ENCODE assay signal across 12 cellular contexts in the genomic region with DNA sequence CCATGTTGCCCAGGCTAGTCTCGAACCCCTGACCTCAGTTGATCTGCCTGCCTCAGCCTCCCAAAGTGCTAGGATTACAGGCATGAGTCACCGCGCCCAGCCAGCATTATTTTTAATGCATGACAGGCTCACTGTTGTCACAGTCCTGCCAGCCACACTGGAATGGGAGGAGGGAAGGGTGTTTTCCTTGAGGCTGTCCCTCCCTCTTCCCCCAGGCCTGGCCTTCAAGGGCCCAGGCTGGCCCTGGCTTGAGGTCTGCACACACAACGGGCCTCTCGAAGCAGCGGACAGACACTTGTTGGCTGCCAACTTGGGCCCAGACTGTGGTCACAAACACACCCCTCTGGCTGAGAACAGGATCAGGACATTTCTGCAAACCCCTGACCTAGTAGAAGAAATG. TPM values are rescaled to one million over a fixed set of nuclear protein-coding genes. Genes with fewer than 3 reads are reported as not detected.
DNase-seq lines count a peak whose midpoint lies in the region; TF ChIP-seq lines count a peak whose summit lies in the region.
"Had no signal": no experiment of that assay in that cellular context is flagged by ENCODE, and none has a peak within 500 bp of the region (broad histone marks: within the 10 kb centered on the region; RNA-seq: fewer than 3 reads in every experiment).

No MANE protein-coding gene starts in this region.

- H3K36me3 ChIP-seq in stomach = peaks cover 4 to 18% (median 11%) of the 10 kb centered on the region in 4 donors
- H3K36me3 ChIP-seq in spleen = peaks cover 0 to 6% (median 0%) of the 10 kb centered on the region in 6 donors

- H3K9me3 ChIP-seq in stomach (no peaks in the 10 kb centered on the region), spleen (no peaks in the 10 kb centered on the region)
- H3K9me3 ChIP-seq: BLaER1 treated with 17β-estradiol and CSF1 and Interleukin-3, amounts not matched to agents 10 nM and 100 nM had no signal

- H3K27ac ChIP-seq in caudate nucleus (ENCODE audit: low read depth, low read length) = peak overlapping the region; percentile 68
- peak overlapping the region; percentile 17 to 67 (median 43) for H3K27ac ChIP-seq in stomach
- no peak overlapping the region for H3K27ac ChIP-seq in spleen

- WGBS in stomach, 5 donors = 26 to 55% (median 43%) methylated on average over 5 to 6 of the region's 6 CpGs
- WGBS in spleen, 5 donors = 84 to 97% (median 91%) methylated on average over 5 to 6 of the region's 6 CpGs

- DNase-seq in ELF-1 (ENCODE audit: low read depth, low spot score) (peak; percentile 27), caudate nucleus (lab: John Stamatoyannopoulos, UW) (peak in 39 of 61 donors; percentile 12 to 83 (median 42)), hippocampal formation (lab: John Stamatoyannopoulos, UW) (peak; percentile 29 to 45), stomach (peak; percentile 59), NCI-H526 treated with DMSO at 0.1 percent for 48 hours (lab: John Stamatoyannopoulos, UW) (no peak), spleen (no peak), NCI-H1694 treated with DMSO at 0.1 percent for 48 hours (lab: John Stamatoyannopoulos, UW) (no peak)
- no peak for DNase-seq in effector CD4-positive, alpha-beta T cell
- DNase-seq: endodermal cell, GDM1, RPMI8226 had no signal

- no peak overlapping the region for H3K4me3 ChIP-seq in stomach
- no peak overlapping the region for H3K4me3 ChIP-seq in spleen
- H3K4me3 ChIP-seq: BLaER1 treated with 17β-estradiol and CSF1 and Interleukin-3, amounts not matched to agents 10 nM and 100 nM had no signal

- H3K4me1 ChIP-seq in stomach (peaks cover 6 to 36% (median 20%) of the 10 kb centered on the region in 4 donors), spleen (no peaks in the 10 kb centered on the region)

- no peak for TF ChIP-seq EP300 in stomach (IDR thresholded peaks at IDR 0.05)

- H3K27me3 ChIP-seq in stomach = no peaks in the 10 kb centered on the region
- H3K27me3 ChIP-seq in spleen (replicated peaks in 1 of 7) = no peaks in the 10 kb centered on the region
- H3K27me3 ChIP-seq: BLaER1 treated with 17β-estradiol and CSF1 and Interleukin-3, amounts not matched to agents 10 nM and 100 nM had no signal

- TF ChIP-seq POLR2A in stomach (IDR thresholded peaks at IDR 0.05) (no peak), spleen (IDR thresholded peaks at IDR 0.05) (no peak)

- TF ChIP-seq CTCF in stomach (IDR thresholded peaks at IDR 0.05) (no peak), spleen (IDR thresholded peaks at IDR 0.05 in 8 of 11, conservative IDR thresholded peaks at IDR 0.05 in 3 of 11) (no peak)

- intact Hi-C loops in stomach (cut with DNase I; ENCODE audit: low total_unique reads) (no loop called here), spleen (cut with DNase I; ENCODE audit: low total_unique reads) (no loop called here)

RNA-seq across cellular contexts. Expression of a gene that starts 10.1 kb away (rescaled TPM):
- total RNA-seq in stomach (10 to 100 TPM in 4 of 5 donors, 1 to 10 TPM in 1; 8.8 to 40.8 (median 27.4) TPM), spleen (1 to 10 TPM; 2.4 to 8.7 (median 3.9) TPM)
- polyA plus RNA-seq in stomach (10 to 100 TPM; 16.0 to 23.5 (median 21.7) TPM), spleen (1 to 10 TPM; 4.3 to 6.3 (median 5.9) TPM)

RNA-seq across cellular contexts. Expression of a gene that starts 32.1 kb away (rescaled TPM):
- total RNA-seq in stomach (10 to 100 TPM; 12.0 to 30.7 (median 14.6) TPM), spleen (10 to 100 TPM; 21.3 to 34.6 (median 33.2) TPM)
- polyA plus RNA-seq in stomach (10 to 100 TPM; 21.7 to 38.7 (median 31.0) TPM), spleen (10 to 100 TPM; 35.6 to 93.0 (median 60.9) TPM)

RNA-seq across cellular contexts. Expression of a gene that starts 56.4 kb away (rescaled TPM):
- total RNA-seq in stomach (10 to 100 TPM; 11.1 to 29.9 (median 14.8) TPM), spleen (10 to 100 TPM; 17.0 to 25.4 (median 18.9) TPM)
- polyA plus RNA-seq in stomach (1 to 10 TPM; 2.9 to 5.8 (median 4.0) TPM), spleen (1 to 10 TPM; 3.3 to 6.9 (median 4.8) TPM)

Comparison
In these comparisons a context has a peak if more than half of its experiments do, and no peak if none do; other contexts are left out.
1. DNase-seq: peak in ELF-1 (single experiment), caudate nucleus (39 of 61), hippocampal formation (2 of 2) and stomach (single experiment); none in NCI-H526 treated with DMSO at 0.1 percent for 48 hours (single experiment), spleen (single experiment), NCI-H1694 treated with DMSO at 0.1 percent for 48 hours (single experiment) and effector CD4-positive, alpha-beta T cell (single experiment).
2. H3K27ac ChIP-seq: peak in caudate nucleus (single experiment) and stomach (5 of 5); none in spleen (0 of 8).